ENCODE assay signal across 19 cellular contexts in genomic region chr1:213973129-213973528, GRCh38. TPM values are rescaled to one million over a fixed set of nuclear protein-coding genes. Genes with fewer than 3 reads are reported as not detected.
DNase-seq lines count a peak whose midpoint lies in the region; ATAC-seq, FAIRE-seq and TF ChIP-seq lines count a peak whose summit lies in the region.
"Had no signal": no experiment of that assay in that cellular context is flagged by ENCODE, and none has a peak within 500 bp of the region (broad histone marks: within the 10 kb centered on the region; RNA-seq: fewer than 3 reads in every experiment).

No MANE protein-coding gene starts in this region.

- no peaks in the 10 kb centered on the region for H3K9me2 ChIP-seq in PC-3 (replicated peaks; ENCODE audit: low read length)

- H3K4me3 ChIP-seq in mammary epithelial cell (replicated peaks in 1 of 3; ENCODE audit: insufficient read depth in 1 of 3, low read depth in 2 of 3, low read length in 3 of 3) (no peak overlapping the region), breast epithelium (no peak overlapping the region), PC-3 (ENCODE audit: low read length) (no peak overlapping the region), endothelial cell of umbilical vein (replicated peaks in 1 of 3; ENCODE audit: insufficient read depth in 1 of 3, low read depth in 1 of 3, low read length in 3 of 3) (no peak overlapping the region)
- H3K4me3 ChIP-seq: A549, GM23338, K562 had no signal

- H3K36me3 ChIP-seq in mammary epithelial cell (ENCODE audit: insufficient read depth, low read length) (no peaks in the 10 kb centered on the region), breast epithelium (no peaks in the 10 kb centered on the region), PC-3 (ENCODE audit: low read depth, low read length) (no peaks in the 10 kb centered on the region), endothelial cell of umbilical vein (ENCODE audit: control insufficient read depth in 2 of 2, extremely low read depth in 1 of 2, insufficient read depth in 2 of 2, low read length in 2 of 2) (no peaks in the 10 kb centered on the region)

- no TSS peak for BruUV-seq in mammary epithelial cell (replicated peaks; lab: Mats Ljungman, UMichigan)
- no TSS peak for BruUV-seq in PC-3 (replicated peaks; lab: Mats Ljungman, UMichigan)
- no TSS peak for BruUV-seq in endothelial cell of umbilical vein (replicated peaks; lab: Mats Ljungman, UMichigan)

- in situ Hi-C loops in mammary epithelial cell (cut with MboI; ENCODE audit: low sequenced_read_pairs in 2 of 2) = no loop called here

- H3K9me1 ChIP-seq in endothelial cell of umbilical vein (replicated peaks; ENCODE audit: control insufficient read depth, extremely low read depth, insufficient read depth, low read length) = no peaks in the 10 kb centered on the region

- H3K27ac ChIP-seq in mammary epithelial cell (ENCODE audit: insufficient read depth, low read depth, low read length) (no peak overlapping the region), breast epithelium (no peak overlapping the region), PC-3 (ENCODE audit: low read length) (no peak overlapping the region), endothelial cell of umbilical vein (ENCODE audit: insufficient read depth, low read depth, low read length) (peak overlapping the region; percentile 15)
- H3K27ac ChIP-seq: A549 had no signal

- no peaks in the 10 kb centered on the region for H3K9me3 ChIP-seq in mammary epithelial cell (replicated peaks; ENCODE audit: insufficient read depth, low read length)
- H3K9me3 ChIP-seq in breast epithelium = no peaks in the 10 kb centered on the region
- no peaks in the 10 kb centered on the region for H3K9me3 ChIP-seq in PC-3 (ENCODE audit: low read length)
- no peaks in the 10 kb centered on the region for H3K9me3 ChIP-seq in endothelial cell of umbilical vein (replicated peaks; ENCODE audit: control insufficient read depth, insufficient read depth, low read length)
- H3K9me3 ChIP-seq: A549 had no signal

- H4K20me1 ChIP-seq in mammary epithelial cell (ENCODE audit: insufficient read depth, low read length) (no peaks in the 10 kb centered on the region), PC-3 (ENCODE audit: low read length) (no peaks in the 10 kb centered on the region), endothelial cell of umbilical vein (replicated peaks; ENCODE audit: control insufficient read depth, extremely low read depth, insufficient read depth, low read length) (no peaks in the 10 kb centered on the region)

- DNase-seq in mammary epithelial cell (peak; percentile 55), breast epithelium (ENCODE audit: low spot score in 2 of 2) (no peak), PC-3 (peak; percentile 72), endothelial cell of umbilical vein (ENCODE audit: low read depth, low spot score) (peak; percentile 31), urothelium cell line (ENCODE audit: low spot score) (peak; percentile 61), UCSD-AML1 (lab: John Stamatoyannopoulos, UW; ENCODE audit: unreplicated experiment) (no peak), GOT3 (lab: John Stamatoyannopoulos, UW) (no peak), DMS53 (lab: John Stamatoyannopoulos, UW) (no peak)
- DNase-seq: CD4-positive, alpha-beta T cell; NCI-H1105 treated with DMSO at 0.1 percent for 48 hours; NCI-H187 treated with DMSO at 0.1 percent for 48 hours; NCI-H2171; NCI-H446 treated with DMSO at 0.1 percent for 48 hours; NCI-H748 treated with DMSO at 0.1 percent for 48 hours; SHP77 had no signal

- FAIRE-seq in endothelial cell of umbilical vein (lab: Jason Lieb, UNC) (peak; percentile 44), urothelium cell line (lab: Jason Lieb, UNC) (no peak)
- FAIRE-seq: A549, K562 had no signal

- TF ChIP-seq POLR2A in breast epithelium (IDR thresholded peaks at IDR 0.05) = no peak
- TF ChIP-seq POLR2A in endothelial cell of umbilical vein (IDR thresholded peaks at IDR 0.05; ENCODE audit: low read depth, low read length) = no peak

- TF ChIP-seq CTCF in mammary epithelial cell (conservative IDR thresholded peaks at IDR 0.05 in 1 of 2, IDR thresholded peaks at IDR 0.05 in 1 of 2; ENCODE audit: extremely low read depth in 1 of 2, insufficient read depth in 1 of 2, low read depth in 1 of 2, low read length in 2 of 2) = no peak
- no peak for TF ChIP-seq CTCF in breast epithelium (IDR thresholded peaks at IDR 0.05)
- TF ChIP-seq CTCF in PC-3 (conservative IDR thresholded peaks at IDR 0.05; ENCODE audit: low read depth, low read length) = no peak
- no peak for TF ChIP-seq CTCF in endothelial cell of umbilical vein (IDR thresholded peaks at IDR 0.05; ENCODE audit: extremely low read depth in 1 of 2, insufficient read depth in 1 of 2, low read depth in 1 of 2, low read length in 2 of 2)

- no peaks in the 10 kb centered on the region for H3F3A ChIP-seq in PC-3 (ENCODE audit: low read length, unreplicated experiment)

- dilution Hi-C loops in mammary epithelial cell (cut with HindIII; ENCODE audit: low sequenced_read_pairs) = no loop called here
- dilution Hi-C loops in endothelial cell of umbilical vein (cut with MboI; ENCODE audit: extremely low pct_ligation_motif_present, low sequenced_read_pairs) = no loop called here

- ATAC-seq in PC-3 = peak; percentile 45; the same call in 1 of the 2 replicates
- ATAC-seq: A549, GM23338, K562, Panc1 had no signal

- H3K4me2 ChIP-seq in mammary epithelial cell (ENCODE audit: insufficient read depth, low read depth, low read length) (no peak overlapping the region), PC-3 (ENCODE audit: low read length) (no peak overlapping the region), endothelial cell of umbilical vein (ENCODE audit: insufficient read depth, low read length) (peak overlapping the region; percentile 8)
- H3K4me2 ChIP-seq: A549, GM23338 had no signal

- no peaks in the 10 kb centered on the region for H3K79me2 ChIP-seq in mammary epithelial cell (ENCODE audit: insufficient read depth, low read length)
- H3K79me2 ChIP-seq in PC-3 (ENCODE audit: low read length) = no peaks in the 10 kb centered on the region
- H3K79me2 ChIP-seq in endothelial cell of umbilical vein (ENCODE audit: control insufficient read depth, insufficient read depth, low read length) = no peaks in the 10 kb centered on the region

- peaks cover 13% of the 10 kb centered on the region for H3K4me1 ChIP-seq in mammary epithelial cell (ENCODE audit: insufficient read depth, low read length)
- H3K4me1 ChIP-seq in breast epithelium = no peaks in the 10 kb centered on the region
- H3K4me1 ChIP-seq in PC-3 (ENCODE audit: insufficient read depth, low read length) = peaks cover 11% of the 10 kb centered on the region; the same call in 1 of the 2 replicates
- H3K4me1 ChIP-seq in endothelial cell of umbilical vein (ENCODE audit: control insufficient read depth, extremely low read depth, insufficient read depth, low read length) = peaks cover 29% of the 10 kb centered on the region
- H3K4me1 ChIP-seq: A549 had no signal

- peaks cover 15% of the 10 kb centered on the region for H3K27me3 ChIP-seq in mammary epithelial cell (ENCODE audit: insufficient read depth, low read length)
- H3K27me3 ChIP-seq in breast epithelium = peaks cover 0 to 8% of the 10 kb centered on the region in 2 donors
- peaks cover 42% of the 10 kb centered on the region for H3K27me3 ChIP-seq in PC-3 (ENCODE audit: low read length)
- no peaks in the 10 kb centered on the region for H3K27me3 ChIP-seq in endothelial cell of umbilical vein (ENCODE audit: control insufficient read depth in 2 of 2, insufficient read depth in 2 of 2, low read length in 2 of 2)

- H2AFZ ChIP-seq in mammary epithelial cell (ENCODE audit: low read depth, low read length) (no peak overlapping the region), PC-3 (ENCODE audit: low read length) (no peak overlapping the region), endothelial cell of umbilical vein (ENCODE audit: low read depth, low read length) (no peak overlapping the region)
- H2AFZ ChIP-seq: GM23338 had no signal

- 80% methylated on average over 1 of the region's 1 CpG for WGBS in mammary epithelial cell (ENCODE audit: low coverage, missing lambda C conversion rate)

- POLR2A ChIA-PET in PC-3 (lab: Charles Lee; ENCODE audit: unreplicated experiment) (no interaction called here), endothelial cell of umbilical vein (lab: Charles Lee) (no interaction called here)

- no peak overlapping the region for H3K9ac ChIP-seq in mammary epithelial cell (ENCODE audit: insufficient read depth, low read length)
- H3K9ac ChIP-seq in PC-3 (ENCODE audit: low read length) = no peak overlapping the region
- no peak overlapping the region for H3K9ac ChIP-seq in endothelial cell of umbilical vein (replicated peaks; ENCODE audit: extremely low read depth, insufficient read depth, low read length)

- CTCF ChIA-PET in mammary epithelial cell (lab: Charles Lee; ENCODE audit: low non-redundant PET) (no interaction called here), PC-3 (lab: Charles Lee) (no interaction called here), endothelial cell of umbilical vein (lab: Charles Lee) (no interaction called here)

- intact Hi-C loops in mammary epithelial cell (cut with micrococcal nuclease) (no loop called here), breast epithelium (cut with DNase I; ENCODE audit: low total_unique reads) (no loop called here), PC-3 (cut with micrococcal nuclease) (no loop called here), endothelial cell of umbilical vein (cut with micrococcal nuclease) (no loop called here)

TF ChIP-seq in endothelial cell of umbilical vein, 7 proteins besides CTCF, POLR2A, EP300 and RAD21 (continues in another document):
- no peak for TF ChIP-seq MYC (IDR thresholded peaks at IDR 0.05; ENCODE audit: low read depth, low read length)
- TF ChIP-seq FOS (IDR thresholded peaks at IDR 0.05; ENCODE audit: borderline replicate concordance, insufficient read depth, low read length) = peak; percentile 78
- TF ChIP-seq, protein P1, sequence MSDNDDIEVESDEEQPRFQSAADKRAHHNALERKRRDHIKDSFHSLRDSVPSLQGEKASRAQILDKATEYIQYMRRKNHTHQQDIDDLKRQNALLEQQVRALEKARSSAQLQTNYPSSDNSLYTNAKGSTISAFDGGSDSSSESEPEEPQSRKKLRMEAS (IDR thresholded peaks at IDR 0.05; ENCODE audit: insufficient read depth, insufficient read length) = no peak
- TF ChIP-seq JUN (IDR thresholded peaks at IDR 0.05; ENCODE audit: borderline replicate concordance, insufficient read depth, insufficient read length, low read depth) = no peak

RNA-seq across cellular contexts. Expression of gene PROX1, which starts 14.6 kb away (rescaled TPM):
- total RNA-seq in mammary epithelial cell (under 1 TPM; 0.33 to 0.35 TPM), breast epithelium (1 to 10 TPM; 1.8 to 7.5 (median 5.7) TPM), PC-3 (2014; rRNA removed) (0.12 TPM in 1 of 2 replicates, not detected in the other), endothelial cell of umbilical vein (3.3 and 4.0 TPM in 2 replicates)
- polyA plus RNA-seq in mammary epithelial cell (0.09 TPM), endothelial cell of umbilical vein (1.5 and 2.2 TPM in 2 replicates)
- polyA minus RNA-seq in mammary epithelial cell (37.7 TPM), endothelial cell of umbilical vein (4.3 and 14.9 TPM in 2 replicates)
- 0.42 and 0.46 TPM in 2 replicates for polyA plus RNA-seq in endothelial cell of umbilical vein (2011; cell fraction: cytosol; rRNA removed)
- polyA plus RNA-seq in endothelial cell of umbilical vein (2011; cell fraction: nucleus; rRNA removed) = 3.0 and 3.4 TPM in 2 replicates
- 1.0 and 1.2 TPM in 2 replicates for polyA plus RNA-seq in endothelial cell of umbilical vein (2012)
- polyA minus RNA-seq in endothelial cell of umbilical vein (2011; cell fraction: cytosol; rRNA and poly(A)+ RNA removed) = not detected
- 9.2 and 11.3 TPM in 2 replicates for polyA minus RNA-seq in endothelial cell of umbilical vein (2011; cell fraction: nucleus; rRNA and poly(A)+ RNA removed)

Comparison
In these comparisons a context has a peak if more than half of its experiments do, and no peak if none do; other contexts are left out.
1. DNase-seq: peak in mammary epithelial cell (single experiment), PC-3 (single experiment), endothelial cell of umbilical vein (single experiment) and urothelium cell line (single experiment); none in breast epithelium (0 of 2), UCSD-AML1 (single experiment), GOT3 (single experiment) and DMS53 (single experiment).